Comparison of ENCODE assay signal across 1 cellular context in genomic region chr16:2766430-2767139, GRCh38.
TF ChIP-seq lines count a peak whose summit lies in the region.

No MANE protein-coding gene starts in this region.

TF ChIP-seq in WTC11, 78 proteins besides CTCF, POLR2A, EP300 and RAD21 (continued from another document):
- TF ChIP-seq, protein P1, sequence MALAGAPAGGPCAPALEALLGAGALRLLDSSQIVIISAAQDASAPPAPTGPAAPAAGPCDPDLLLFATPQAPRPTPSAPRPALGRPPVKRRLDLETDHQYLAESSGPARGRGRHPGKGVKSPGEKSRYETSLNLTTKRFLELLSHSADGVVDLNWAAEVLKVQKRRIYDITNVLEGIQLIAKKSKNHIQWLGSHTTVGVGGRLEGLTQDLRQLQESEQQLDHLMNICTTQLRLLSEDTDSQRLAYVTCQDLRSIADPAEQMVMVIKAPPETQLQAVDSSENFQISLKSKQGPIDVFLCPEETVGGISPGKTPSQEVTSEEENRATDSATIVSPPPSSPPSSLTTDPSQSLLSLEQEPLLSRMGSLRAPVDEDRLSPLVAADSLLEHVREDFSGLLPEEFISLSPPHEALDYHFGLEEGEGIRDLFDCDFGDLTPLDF (CRISPR knock-in tag; IDR thresholded peaks at IDR 0.05): no peak
- no peak for TF ChIP-seq ATF2 (CRISPR knock-in tag; IDR thresholded peaks at IDR 0.05; ENCODE audit: borderline replicate concordance, low read depth)
